ENCODE assay signal across 2 cellular contexts in the genomic region with DNA sequence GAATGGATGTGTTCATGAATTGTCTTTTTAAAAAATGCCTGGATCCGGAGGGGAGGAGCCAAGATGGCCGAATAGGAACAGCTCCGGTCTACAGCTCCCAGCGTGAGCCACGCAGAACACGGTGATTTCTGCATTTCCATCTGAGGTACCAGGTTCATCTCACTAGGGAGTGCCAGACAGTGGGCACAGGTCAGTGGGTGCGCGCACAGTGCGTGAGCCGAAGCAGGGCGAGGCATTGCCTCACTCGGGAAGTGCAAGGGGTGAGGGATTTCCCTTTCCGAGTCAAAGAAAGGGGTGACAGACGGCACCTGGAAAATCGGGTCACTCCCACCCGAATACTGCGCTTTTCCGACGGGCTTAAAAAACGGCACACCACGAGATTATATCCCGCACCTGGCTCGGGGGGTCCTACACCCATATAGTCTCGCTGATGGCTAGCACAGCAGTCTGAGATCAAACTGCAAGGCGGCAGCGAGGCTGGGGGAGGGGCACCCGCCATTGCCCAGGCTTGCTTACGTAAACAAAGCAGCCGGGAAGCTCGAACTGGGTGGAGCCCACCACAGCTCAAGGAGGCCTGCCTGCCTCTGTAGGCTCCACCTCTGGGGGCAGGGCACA. TPM values are rescaled to one million over a fixed set of nuclear protein-coding genes. Genes with fewer than 3 reads are reported as not detected.
"Had no signal": no experiment of that assay in that cellular context is flagged by ENCODE, and none has a peak within 500 bp of the region (broad histone marks: within the 10 kb centered on the region; RNA-seq: fewer than 3 reads in every experiment).

No MANE protein-coding gene starts in this region.

RNA-seq across cellular contexts. Expression of a gene that starts 54.3 kb away (rescaled TPM):
- total RNA-seq: HT-29, PC-3 had no signal
